1 cellular context compared by ENCODE assay signal in the genomic region with DNA sequence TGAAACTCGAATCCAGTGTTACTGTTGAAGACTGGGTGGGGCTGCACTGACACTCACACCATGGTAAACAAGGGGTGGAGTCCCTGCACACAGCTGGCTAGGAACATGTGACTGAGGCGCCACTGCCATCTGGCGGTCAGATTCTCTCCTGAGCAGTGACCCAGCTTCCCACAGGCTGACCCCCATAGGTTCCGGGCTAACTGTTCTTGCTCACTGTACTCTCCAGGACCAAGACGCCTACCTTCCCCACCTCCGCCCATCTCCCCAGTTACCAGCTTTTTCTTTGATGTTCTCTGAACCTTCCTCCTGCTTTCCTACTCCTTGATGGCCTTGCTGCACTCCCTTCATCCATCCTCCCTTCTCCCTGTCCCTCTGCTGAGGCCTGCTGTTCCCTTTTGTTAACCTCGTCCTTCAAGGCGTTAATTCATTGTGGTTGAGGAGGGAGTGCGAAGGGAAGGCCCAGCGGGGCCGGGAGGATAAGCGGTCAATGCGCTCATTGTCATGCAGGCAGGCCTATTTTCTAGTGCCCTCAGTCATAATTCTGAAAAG.
TF ChIP-seq lines count a peak whose summit lies in the region.

No MANE protein-coding gene starts in this region.

TF ChIP-seq in HepG2, 621 proteins besides CTCF, POLR2A, EP300 and RAD21 (continued from another document and continues in another):
- TF ChIP-seq, protein P1, sequence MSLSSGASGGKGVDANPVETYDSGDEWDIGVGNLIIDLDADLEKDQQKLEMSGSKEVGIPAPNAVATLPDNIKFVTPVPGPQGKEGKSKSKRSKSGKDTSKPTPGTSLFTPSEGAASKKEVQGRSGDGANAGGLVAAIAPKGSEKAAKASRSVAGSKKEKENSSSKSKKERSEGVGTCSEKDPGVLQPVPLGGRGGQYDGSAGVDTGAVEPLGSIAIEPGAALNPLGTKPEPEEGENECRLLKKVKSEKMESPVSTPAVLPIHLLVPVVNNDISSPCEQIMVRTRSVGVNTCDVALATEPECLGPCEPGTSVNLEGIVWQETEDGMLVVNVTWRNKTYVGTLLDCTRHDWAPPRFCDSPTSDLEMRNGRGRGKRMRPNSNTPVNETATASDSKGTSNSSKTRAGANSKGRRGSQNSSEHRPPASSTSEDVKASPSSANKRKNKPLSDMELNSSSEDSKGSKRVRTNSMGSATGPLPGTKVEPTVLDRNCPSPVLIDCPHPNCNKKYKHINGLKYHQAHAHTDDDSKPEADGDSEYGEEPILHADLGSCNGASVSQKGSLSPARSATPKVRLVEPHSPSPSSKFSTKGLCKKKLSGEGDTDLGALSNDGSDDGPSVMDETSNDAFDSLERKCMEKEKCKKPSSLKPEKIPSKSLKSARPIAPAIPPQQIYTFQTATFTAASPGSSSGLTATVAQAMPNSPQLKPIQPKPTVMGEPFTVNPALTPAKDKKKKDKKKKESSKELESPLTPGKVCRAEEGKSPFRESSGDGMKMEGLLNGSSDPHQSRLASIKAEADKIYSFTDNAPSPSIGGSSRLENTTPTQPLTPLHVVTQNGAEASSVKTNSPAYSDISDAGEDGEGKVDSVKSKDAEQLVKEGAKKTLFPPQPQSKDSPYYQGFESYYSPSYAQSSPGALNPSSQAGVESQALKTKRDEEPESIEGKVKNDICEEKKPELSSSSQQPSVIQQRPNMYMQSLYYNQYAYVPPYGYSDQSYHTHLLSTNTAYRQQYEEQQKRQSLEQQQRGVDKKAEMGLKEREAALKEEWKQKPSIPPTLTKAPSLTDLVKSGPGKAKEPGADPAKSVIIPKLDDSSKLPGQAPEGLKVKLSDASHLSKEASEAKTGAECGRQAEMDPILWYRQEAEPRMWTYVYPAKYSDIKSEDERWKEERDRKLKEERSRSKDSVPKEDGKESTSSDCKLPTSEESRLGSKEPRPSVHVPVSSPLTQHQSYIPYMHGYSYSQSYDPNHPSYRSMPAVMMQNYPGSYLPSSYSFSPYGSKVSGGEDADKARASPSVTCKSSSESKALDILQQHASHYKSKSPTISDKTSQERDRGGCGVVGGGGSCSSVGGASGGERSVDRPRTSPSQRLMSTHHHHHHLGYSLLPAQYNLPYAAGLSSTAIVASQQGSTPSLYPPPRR (CRISPR knock-in tag; IDR thresholded peaks at IDR 0.05; ENCODE audit: borderline replicate concordance): no peak
- no peak for TF ChIP-seq PRDM15 (CRISPR knock-in tag; IDR thresholded peaks at IDR 0.05)
- TF ChIP-seq ZNF430 (CRISPR knock-in tag; IDR thresholded peaks at IDR 0.05): no peak
- TF ChIP-seq DBP (CRISPR knock-in tag; IDR thresholded peaks at IDR 0.05; ENCODE audit: not compliant biosample characterization): no peak
- no peak for TF ChIP-seq ARNT (IDR thresholded peaks at IDR 0.05)
- TF ChIP-seq TIGD3 (CRISPR knock-in tag; IDR thresholded peaks at IDR 0.05; ENCODE audit: borderline replicate concordance): no peak
- TF ChIP-seq ZNF282 (IDR thresholded peaks at IDR 0.05; ENCODE audit: partially characterized antibody): no peak
- TF ChIP-seq ZNF180 (CRISPR knock-in tag; IDR thresholded peaks at IDR 0.05; ENCODE audit: borderline replicate concordance, low read depth): no peak
- no peak for TF ChIP-seq TSC22D2 (CRISPR knock-in tag; IDR thresholded peaks at IDR 0.05; ENCODE audit: borderline replicate concordance)
- no peak for TF ChIP-seq BCL6 (CRISPR knock-in tag; IDR thresholded peaks at IDR 0.05)
- TF ChIP-seq MLX (CRISPR knock-in tag; IDR thresholded peaks at IDR 0.05): no peak
- no peak for TF ChIP-seq CBX5 (CRISPR knock-in tag; IDR thresholded peaks at IDR 0.05; ENCODE audit: borderline replicate concordance)
- TF ChIP-seq PBX2 (CRISPR knock-in tag; IDR thresholded peaks at IDR 0.05): no peak
- TF ChIP-seq THAP9 (CRISPR knock-in tag; IDR thresholded peaks at IDR 0.05; ENCODE audit: borderline replicate concordance): no peak
- no peak for TF ChIP-seq ZNF850 (CRISPR knock-in tag; conservative IDR thresholded peaks at IDR 0.05)
- TF ChIP-seq NKX3-1 (CRISPR knock-in tag; IDR thresholded peaks at IDR 0.05): no peak
- TF ChIP-seq CREM (IDR thresholded peaks at IDR 0.05): no peak
- TF ChIP-seq CREM (CRISPR knock-in tag; IDR thresholded peaks at IDR 0.05): no peak
- no peak for TF ChIP-seq FOXA1 (IDR thresholded peaks at IDR 0.05)
- peak; percentile 94 for TF ChIP-seq FOXA1 (CRISPR knock-in tag; IDR thresholded peaks at IDR 0.05)
- TF ChIP-seq ARNT2 (CRISPR knock-in tag; IDR thresholded peaks at IDR 0.05; ENCODE audit: low read depth): no peak
- peak; percentile 17; the same call in 1 of the 2 replicates for TF ChIP-seq RARA (CRISPR knock-in tag; IDR thresholded peaks at IDR 0.05)
- TF ChIP-seq SALL1 (CRISPR knock-in tag; IDR thresholded peaks at IDR 0.05): peak; percentile 50; the same call in 1 of the 2 replicates
- TF ChIP-seq ZNF572 (CRISPR knock-in tag; IDR thresholded peaks at IDR 0.05): no peak
- TF ChIP-seq RORA (CRISPR knock-in tag; IDR thresholded peaks at IDR 0.05): no peak
- peak; percentile 91 for TF ChIP-seq SP5 (CRISPR knock-in tag; IDR thresholded peaks at IDR 0.05; ENCODE audit: borderline replicate concordance, low read depth)
- no peak for TF ChIP-seq NCOR1 (IDR thresholded peaks at IDR 0.05; ENCODE audit: borderline replicate concordance, low read length)
- no peak for TF ChIP-seq SCMH1 (CRISPR knock-in tag; IDR thresholded peaks at IDR 0.05; ENCODE audit: borderline replicate concordance)
- no peak for TF ChIP-seq ZFP1 (CRISPR knock-in tag; IDR thresholded peaks at IDR 0.05)
- TF ChIP-seq ZNF703 (CRISPR knock-in tag; IDR thresholded peaks at IDR 0.05; ENCODE audit: borderline replicate concordance): no peak
- peak; percentile 91 for TF ChIP-seq TFE3 (CRISPR knock-in tag; IDR thresholded peaks at IDR 0.05)
- no peak for TF ChIP-seq MBNL3 (CRISPR knock-in tag; conservative IDR thresholded peaks at IDR 0.05)
- no peak for TF ChIP-seq NFRKB (IDR thresholded peaks at IDR 0.05)
- no peak for TF ChIP-seq HMG20B (CRISPR knock-in tag; conservative IDR thresholded peaks at IDR 0.05)
- TF ChIP-seq ZNF274 (CRISPR knock-in tag; IDR thresholded peaks at IDR 0.05): no peak
- no peak for TF ChIP-seq TGIF2 (CRISPR knock-in tag; IDR thresholded peaks at IDR 0.05)
- no peak for TF ChIP-seq SYNCRIP (IDR thresholded peaks at IDR 0.05; ENCODE audit: insufficient read depth, low read depth, low read length)
- TF ChIP-seq, protein P2, sequence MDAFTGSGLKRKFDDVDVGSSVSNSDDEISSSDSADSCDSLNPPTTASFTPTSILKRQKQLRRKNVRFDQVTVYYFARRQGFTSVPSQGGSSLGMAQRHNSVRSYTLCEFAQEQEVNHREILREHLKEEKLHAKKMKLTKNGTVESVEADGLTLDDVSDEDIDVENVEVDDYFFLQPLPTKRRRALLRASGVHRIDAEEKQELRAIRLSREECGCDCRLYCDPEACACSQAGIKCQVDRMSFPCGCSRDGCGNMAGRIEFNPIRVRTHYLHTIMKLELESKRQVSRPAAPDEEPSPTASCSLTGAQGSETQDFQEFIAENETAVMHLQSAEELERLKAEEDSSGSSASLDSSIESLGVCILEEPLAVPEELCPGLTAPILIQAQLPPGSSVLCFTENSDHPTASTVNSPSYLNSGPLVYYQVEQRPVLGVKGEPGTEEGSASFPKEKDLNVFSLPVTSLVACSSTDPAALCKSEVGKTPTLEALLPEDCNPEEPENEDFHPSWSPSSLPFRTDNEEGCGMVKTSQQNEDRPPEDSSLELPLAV (CRISPR knock-in tag; conservative IDR thresholded peaks at IDR 0.05; ENCODE audit: low read depth): no peak
- TF ChIP-seq RFXANK (CRISPR knock-in tag; IDR thresholded peaks at IDR 0.05): no peak
